Comparison of ENCODE assay signal across 20 cellular contexts in genomic region chr17:4897785-4898184, GRCh38. TPM values are rescaled to one million over a fixed set of nuclear protein-coding genes. Genes with fewer than 3 reads are reported as not detected.
"Had no signal": no experiment of that assay in that cellular context is flagged by ENCODE, and none has a peak within 500 bp of the region (broad histone marks: within the 10 kb centered on the region; RNA-seq: fewer than 3 reads in every experiment).

No MANE protein-coding gene starts in this region.

- H3K9me3 ChIP-seq: left lung, sigmoid colon, tibial artery, uterus had no signal

- DNase-seq: activated CD4-positive, alpha-beta memory T cell treated with anti-CD3 and anti-CD28 coated beads, Interleukin-2, amount 10 ng/mL, durations not matched to agents 7 days and 5 days; activated CD4-positive, alpha-beta T cell treated with anti-CD3 and anti-CD28 coated beads for 48 hours; activated CD8-positive, alpha-beta memory T cell treated with anti-CD3 and anti-CD28 coated beads, Interleukin-2, amount 10 ng/mL, durations not matched to agents 7 days and 5 days; activated naive CD4-positive, alpha-beta T cell treated with Interleukin-2 at 50 U/mL for 16 hours; caudate nucleus; head of caudate nucleus; midbrain; sigmoid colon; stimulated activated CD4-positive, alpha-beta T cell treated with anti-CD3 and anti-CD28 coated beads, Interleukin-4, amount 100 ng/mL, for 4 hours; stimulated activated naive CD4-positive, alpha-beta T cell treated with Interleukin-2 at 50 U/mL for 16 hours; tibial artery; uterus had no signal

- H3K4me1 Mint-ChIP-seq: neural progenitor cell had no signal

- H3K9me3 Mint-ChIP-seq: activated CD4-positive, alpha-beta memory T cell treated with anti-CD3 and anti-CD28 coated beads, Interleukin-2, amount 10 ng/mL, durations not matched to agents 7 days and 5 days; neural progenitor cell had no signal

- ATAC-seq: activated CD8-positive, alpha-beta memory T cell treated with anti-CD3 and anti-CD28 coated beads, Interleukin-2, amount 10 ng/mL, durations not matched to agents 7 days and 5 days; left lung had no signal

- H3K27ac Mint-ChIP-seq: activated CD4-positive, alpha-beta memory T cell treated with anti-CD3 and anti-CD28 coated beads, Interleukin-2, amount 10 ng/mL, durations not matched to agents 7 days and 5 days; neural progenitor cell had no signal

RNA-seq across cellular contexts. Expression of gene CHRNE, which starts 5.1 kb away (rescaled TPM):
- total RNA-seq: myocyte had no signal

RNA-seq across cellular contexts. Expression of gene GP1BA, which starts 34.3 kb away (rescaled TPM):
- total RNA-seq: activated CD4-positive, alpha-beta memory T cell treated with anti-CD3 and anti-CD28 coated beads, Interleukin-2, amount 10 ng/mL, durations not matched to agents 7 days and 5 days; activated CD8-positive, alpha-beta memory T cell treated with anti-CD3 and anti-CD28 coated beads, Interleukin-2, amount 10 ng/mL, durations not matched to agents 7 days and 5 days; frontal cortex; kidney; lung microvascular endothelial cell; myocyte; sigmoid colon; subcutaneous adipose tissue; T-helper 2 cell treated with Interferon-gamma antibody and Interleukin-4, amounts not matched to agents 100 ng/mL and 5 ng/mL, for 36 hours; uterus had no signal
